Comparison of ENCODE assay signal across 1 cellular context in the genomic region with DNA sequence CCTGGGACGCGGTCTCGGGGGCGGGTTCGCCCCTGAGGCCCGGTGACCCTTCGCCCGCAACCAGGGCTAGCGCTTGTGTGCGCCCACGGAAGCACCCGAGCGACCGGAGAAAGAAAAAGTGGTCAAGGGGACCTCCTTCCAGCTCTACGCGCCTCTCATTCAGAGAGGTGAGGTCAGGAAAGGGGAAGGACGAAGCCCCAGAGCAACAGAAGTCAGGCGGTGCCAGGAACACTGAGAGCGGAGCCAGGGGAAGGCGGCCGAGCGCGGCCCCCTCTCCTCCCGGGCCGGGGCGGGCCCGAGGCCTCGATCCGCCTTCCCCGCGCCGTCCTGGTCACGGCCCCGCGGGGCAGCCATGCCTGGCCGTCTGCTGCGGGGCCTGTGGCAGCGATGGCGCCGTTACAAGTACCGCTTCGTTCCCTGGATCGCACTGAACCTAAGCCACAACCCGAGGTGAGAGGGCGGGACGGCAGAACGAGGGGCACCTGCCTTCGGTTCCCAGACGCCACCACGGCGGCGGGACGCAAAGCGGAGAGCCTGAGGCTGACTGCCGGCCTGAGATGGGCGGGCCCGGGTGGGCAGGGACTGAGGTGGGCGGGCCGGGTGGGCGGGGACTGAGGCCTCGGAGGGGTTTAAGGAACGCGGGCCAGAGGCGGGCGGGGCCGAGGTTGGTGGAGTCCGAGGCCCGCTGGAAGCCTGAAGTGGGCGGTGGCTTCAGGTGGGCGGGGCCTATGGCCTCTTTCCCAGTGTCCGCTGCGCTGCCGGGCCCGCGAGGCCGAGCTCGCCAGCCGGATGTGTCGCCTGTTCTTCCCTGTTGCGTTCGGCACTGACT.
TF ChIP-seq lines count a peak whose summit lies in the region.

A gene with protein sequence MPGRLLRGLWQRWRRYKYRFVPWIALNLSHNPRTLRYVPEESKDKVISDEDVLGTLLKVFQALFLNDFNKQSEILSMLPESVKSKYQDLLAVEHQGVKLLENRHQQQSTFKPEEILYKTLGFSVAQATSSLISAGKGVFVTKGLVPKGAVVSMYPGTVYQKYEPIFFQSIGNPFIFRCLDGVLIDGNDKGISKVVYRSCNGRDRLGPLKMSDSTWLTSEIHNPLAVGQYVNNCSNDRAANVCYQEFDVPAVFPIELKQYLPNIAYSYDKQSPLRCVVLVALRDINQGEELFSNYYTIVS (plus strand): TSS at position 303 of the 829 bp plus-strand sequence. CDS start 50 bp downstream, at position 353.

TF ChIP-seq in HepG2, 621 proteins besides CTCF, POLR2A, EP300 and RAD21 (continued from another document and continues in another):
- TF ChIP-seq, protein P1, sequence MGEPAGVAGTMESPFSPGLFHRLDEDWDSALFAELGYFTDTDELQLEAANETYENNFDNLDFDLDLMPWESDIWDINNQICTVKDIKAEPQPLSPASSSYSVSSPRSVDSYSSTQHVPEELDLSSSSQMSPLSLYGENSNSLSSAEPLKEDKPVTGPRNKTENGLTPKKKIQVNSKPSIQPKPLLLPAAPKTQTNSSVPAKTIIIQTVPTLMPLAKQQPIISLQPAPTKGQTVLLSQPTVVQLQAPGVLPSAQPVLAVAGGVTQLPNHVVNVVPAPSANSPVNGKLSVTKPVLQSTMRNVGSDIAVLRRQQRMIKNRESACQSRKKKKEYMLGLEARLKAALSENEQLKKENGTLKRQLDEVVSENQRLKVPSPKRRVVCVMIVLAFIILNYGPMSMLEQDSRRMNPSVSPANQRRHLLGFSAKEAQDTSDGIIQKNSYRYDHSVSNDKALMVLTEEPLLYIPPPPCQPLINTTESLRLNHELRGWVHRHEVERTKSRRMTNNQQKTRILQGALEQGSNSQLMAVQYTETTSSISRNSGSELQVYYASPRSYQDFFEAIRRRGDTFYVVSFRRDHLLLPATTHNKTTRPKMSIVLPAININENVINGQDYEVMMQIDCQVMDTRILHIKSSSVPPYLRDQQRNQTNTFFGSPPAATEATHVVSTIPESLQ (CRISPR knock-in tag; conservative IDR thresholded peaks at IDR 0.05), result no peak
- TF ChIP-seq ZFP37 (CRISPR knock-in tag; IDR thresholded peaks at IDR 0.05; ENCODE audit: borderline replicate concordance) (no peak; the same call in none of the 2 replicates), ZNF264 (CRISPR knock-in tag; IDR thresholded peaks at IDR 0.05) (no peak), FOSL2 (CRISPR knock-in tag; IDR thresholded peaks at IDR 0.05) (0 out of 2 replicates have a peak, but pooled peaks have one; percentile 21), ZNF496 (CRISPR knock-in tag; IDR thresholded peaks at IDR 0.05; ENCODE audit: insufficient replicate concordance) (no peak), SMARCC2 (IDR thresholded peaks at IDR 0.05) (no peak), SRSF1 (optimal IDR thresholded peaks at IDR 0.05; ENCODE audit: low read depth, low read length) (no peak), ZFAT (CRISPR knock-in tag; conservative IDR thresholded peaks at IDR 0.05) (no peak), GZF1 (CRISPR knock-in tag; IDR thresholded peaks at IDR 0.05) (no peak), ATRX (CRISPR knock-in tag; IDR thresholded peaks at IDR 0.05; ENCODE audit: borderline replicate concordance) (no peak), SP5 (CRISPR knock-in tag; IDR thresholded peaks at IDR 0.05; ENCODE audit: borderline replicate concordance, low read depth) (peak; percentile 45; the same call in 1 of the 2 replicates), KLF15 (CRISPR knock-in tag; IDR thresholded peaks at IDR 0.05; ENCODE audit: borderline replicate concordance) (no peak), ZNF549 (CRISPR knock-in tag; IDR thresholded peaks at IDR 0.05) (no peak), GLI4 (CRISPR knock-in tag; IDR thresholded peaks at IDR 0.05; ENCODE audit: borderline replicate concordance) (no peak), IRF2 (CRISPR knock-in tag; IDR thresholded peaks at IDR 0.05) (peak; percentile 77), ZNF562 (CRISPR knock-in tag; IDR thresholded peaks at IDR 0.05; ENCODE audit: borderline replicate concordance) (no peak), SNAPC2 (CRISPR knock-in tag; IDR thresholded peaks at IDR 0.05) (no peak; the same call in 1 of the 2 replicates), ZNF720 (CRISPR knock-in tag; IDR thresholded peaks at IDR 0.05) (no peak), ZNF788 (CRISPR knock-in tag; IDR thresholded peaks at IDR 0.05; ENCODE audit: borderline replicate concordance) (peak; percentile 8; the same call in 1 of the 2 replicates), NAIF1 (CRISPR knock-in tag; IDR thresholded peaks at IDR 0.05; ENCODE audit: borderline replicate concordance) (0 out of 2 replicates have a peak, but pooled peaks have one; percentile 22), ATM (IDR thresholded peaks at IDR 0.05; ENCODE audit: borderline replicate concordance) (no peak), CEBPB (IDR thresholded peaks at IDR 0.05; ENCODE audit: borderline replicate concordance, low read depth, low read length) (no peak), ZNF652 (CRISPR knock-in tag; IDR thresholded peaks at IDR 0.05; ENCODE audit: borderline replicate concordance, low read depth) (no peak)
- TF ChIP-seq, protein P2, sequence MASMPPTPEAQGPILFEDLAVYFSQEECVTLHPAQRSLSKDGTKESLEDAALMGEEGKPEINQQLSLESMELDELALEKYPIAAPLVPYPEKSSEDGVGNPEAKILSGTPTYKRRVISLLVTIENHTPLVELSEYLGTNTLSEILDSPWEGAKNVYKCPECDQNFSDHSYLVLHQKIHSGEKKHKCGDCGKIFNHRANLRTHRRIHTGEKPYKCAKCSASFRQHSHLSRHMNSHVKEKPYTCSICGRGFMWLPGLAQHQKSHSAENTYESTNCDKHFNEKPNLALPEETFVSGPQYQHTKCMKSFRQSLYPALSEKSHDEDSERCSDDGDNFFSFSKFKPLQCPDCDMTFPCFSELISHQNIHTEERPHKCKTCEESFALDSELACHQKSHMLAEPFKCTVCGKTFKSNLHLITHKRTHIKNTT (CRISPR knock-in tag; IDR thresholded peaks at IDR 0.05), result no peak
- TF ChIP-seq, protein P3, sequence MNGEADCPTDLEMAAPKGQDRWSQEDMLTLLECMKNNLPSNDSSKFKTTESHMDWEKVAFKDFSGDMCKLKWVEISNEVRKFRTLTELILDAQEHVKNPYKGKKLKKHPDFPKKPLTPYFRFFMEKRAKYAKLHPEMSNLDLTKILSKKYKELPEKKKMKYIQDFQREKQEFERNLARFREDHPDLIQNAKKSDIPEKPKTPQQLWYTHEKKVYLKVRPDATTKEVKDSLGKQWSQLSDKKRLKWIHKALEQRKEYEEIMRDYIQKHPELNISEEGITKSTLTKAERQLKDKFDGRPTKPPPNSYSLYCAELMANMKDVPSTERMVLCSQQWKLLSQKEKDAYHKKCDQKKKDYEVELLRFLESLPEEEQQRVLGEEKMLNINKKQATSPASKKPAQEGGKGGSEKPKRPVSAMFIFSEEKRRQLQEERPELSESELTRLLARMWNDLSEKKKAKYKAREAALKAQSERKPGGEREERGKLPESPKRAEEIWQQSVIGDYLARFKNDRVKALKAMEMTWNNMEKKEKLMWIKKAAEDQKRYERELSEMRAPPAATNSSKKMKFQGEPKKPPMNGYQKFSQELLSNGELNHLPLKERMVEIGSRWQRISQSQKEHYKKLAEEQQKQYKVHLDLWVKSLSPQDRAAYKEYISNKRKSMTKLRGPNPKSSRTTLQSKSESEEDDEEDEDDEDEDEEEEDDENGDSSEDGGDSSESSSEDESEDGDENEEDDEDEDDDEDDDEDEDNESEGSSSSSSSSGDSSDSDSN (CRISPR knock-in tag; IDR thresholded peaks at IDR 0.05), result peak; percentile 90
- TF ChIP-seq, protein P4, sequence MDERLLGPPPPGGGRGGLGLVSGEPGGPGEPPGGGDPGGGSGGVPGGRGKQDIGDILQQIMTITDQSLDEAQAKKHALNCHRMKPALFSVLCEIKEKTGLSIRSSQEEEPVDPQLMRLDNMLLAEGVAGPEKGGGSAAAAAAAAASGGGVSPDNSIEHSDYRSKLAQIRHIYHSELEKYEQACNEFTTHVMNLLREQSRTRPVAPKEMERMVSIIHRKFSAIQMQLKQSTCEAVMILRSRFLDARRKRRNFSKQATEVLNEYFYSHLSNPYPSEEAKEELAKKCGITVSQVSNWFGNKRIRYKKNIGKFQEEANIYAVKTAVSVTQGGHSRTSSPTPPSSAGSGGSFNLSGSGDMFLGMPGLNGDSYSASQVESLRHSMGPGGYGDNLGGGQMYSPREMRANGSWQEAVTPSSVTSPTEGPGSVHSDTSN (CRISPR knock-in tag; IDR thresholded peaks at IDR 0.05), result no peak
- TF ChIP-seq, protein P5, sequence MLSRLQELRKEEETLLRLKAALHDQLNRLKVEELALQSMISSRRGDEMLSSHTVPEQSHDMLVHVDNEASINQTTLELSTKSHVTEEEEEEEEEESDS (CRISPR knock-in tag; IDR thresholded peaks at IDR 0.05; ENCODE audit: borderline replicate concordance), result no peak
- TF ChIP-seq, protein P6, sequence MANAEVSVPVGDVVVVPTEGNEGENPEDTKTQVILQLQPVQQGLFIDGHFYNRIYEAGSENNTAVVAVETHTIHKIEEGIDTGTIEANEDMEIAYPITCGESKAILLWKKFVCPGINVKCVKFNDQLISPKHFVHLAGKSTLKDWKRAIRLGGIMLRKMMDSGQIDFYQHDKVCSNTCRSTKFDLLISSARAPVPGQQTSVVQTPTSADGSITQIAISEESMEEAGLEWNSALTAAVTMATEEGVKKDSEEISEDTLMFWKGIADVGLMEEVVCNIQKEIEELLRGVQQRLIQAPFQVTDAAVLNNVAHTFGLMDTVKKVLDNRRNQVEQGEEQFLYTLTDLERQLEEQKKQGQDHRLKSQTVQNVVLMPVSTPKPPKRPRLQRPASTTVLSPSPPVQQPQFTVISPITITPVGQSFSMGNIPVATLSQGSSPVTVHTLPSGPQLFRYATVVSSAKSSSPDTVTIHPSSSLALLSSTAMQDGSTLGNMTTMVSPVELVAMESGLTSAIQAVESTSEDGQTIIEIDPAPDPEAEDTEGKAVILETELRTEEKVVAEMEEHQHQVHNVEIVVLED (CRISPR knock-in tag; IDR thresholded peaks at IDR 0.05; ENCODE audit: borderline replicate concordance), result peak; percentile 31; the same call in 1 of the 2 replicates
- TF ChIP-seq, protein P7, sequence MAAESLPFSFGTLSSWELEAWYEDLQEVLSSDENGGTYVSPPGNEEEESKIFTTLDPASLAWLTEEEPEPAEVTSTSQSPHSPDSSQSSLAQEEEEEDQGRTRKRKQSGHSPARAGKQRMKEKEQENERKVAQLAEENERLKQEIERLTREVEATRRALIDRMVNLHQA (CRISPR knock-in tag; IDR thresholded peaks at IDR 0.05), result no peak
- TF ChIP-seq, protein P8, sequence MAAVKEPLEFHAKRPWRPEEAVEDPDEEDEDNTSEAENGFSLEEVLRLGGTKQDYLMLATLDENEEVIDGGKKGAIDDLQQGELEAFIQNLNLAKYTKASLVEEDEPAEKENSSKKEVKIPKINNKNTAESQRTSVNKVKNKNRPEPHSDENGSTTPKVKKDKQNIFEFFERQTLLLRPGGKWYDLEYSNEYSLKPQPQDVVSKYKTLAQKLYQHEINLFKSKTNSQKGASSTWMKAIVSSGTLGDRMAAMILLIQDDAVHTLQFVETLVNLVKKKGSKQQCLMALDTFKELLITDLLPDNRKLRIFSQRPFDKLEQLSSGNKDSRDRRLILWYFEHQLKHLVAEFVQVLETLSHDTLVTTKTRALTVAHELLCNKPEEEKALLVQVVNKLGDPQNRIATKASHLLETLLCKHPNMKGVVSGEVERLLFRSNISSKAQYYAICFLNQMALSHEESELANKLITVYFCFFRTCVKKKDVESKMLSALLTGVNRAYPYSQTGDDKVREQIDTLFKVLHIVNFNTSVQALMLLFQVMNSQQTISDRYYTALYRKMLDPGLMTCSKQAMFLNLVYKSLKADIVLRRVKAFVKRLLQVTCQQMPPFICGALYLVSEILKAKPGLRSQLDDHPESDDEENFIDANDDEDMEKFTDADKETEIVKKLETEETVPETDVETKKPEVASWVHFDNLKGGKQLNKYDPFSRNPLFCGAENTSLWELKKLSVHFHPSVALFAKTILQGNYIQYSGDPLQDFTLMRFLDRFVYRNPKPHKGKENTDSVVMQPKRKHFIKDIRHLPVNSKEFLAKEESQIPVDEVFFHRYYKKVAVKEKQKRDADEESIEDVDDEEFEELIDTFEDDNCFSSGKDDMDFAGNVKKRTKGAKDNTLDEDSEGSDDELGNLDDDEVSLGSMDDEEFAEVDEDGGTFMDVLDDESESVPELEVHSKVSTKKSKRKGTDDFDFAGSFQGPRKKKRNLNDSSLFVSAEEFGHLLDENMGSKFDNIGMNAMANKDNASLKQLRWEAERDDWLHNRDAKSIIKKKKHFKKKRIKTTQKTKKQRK (IDR thresholded peaks at IDR 0.05; ENCODE audit: low read length), result no peak
- TF ChIP-seq, protein P9, sequence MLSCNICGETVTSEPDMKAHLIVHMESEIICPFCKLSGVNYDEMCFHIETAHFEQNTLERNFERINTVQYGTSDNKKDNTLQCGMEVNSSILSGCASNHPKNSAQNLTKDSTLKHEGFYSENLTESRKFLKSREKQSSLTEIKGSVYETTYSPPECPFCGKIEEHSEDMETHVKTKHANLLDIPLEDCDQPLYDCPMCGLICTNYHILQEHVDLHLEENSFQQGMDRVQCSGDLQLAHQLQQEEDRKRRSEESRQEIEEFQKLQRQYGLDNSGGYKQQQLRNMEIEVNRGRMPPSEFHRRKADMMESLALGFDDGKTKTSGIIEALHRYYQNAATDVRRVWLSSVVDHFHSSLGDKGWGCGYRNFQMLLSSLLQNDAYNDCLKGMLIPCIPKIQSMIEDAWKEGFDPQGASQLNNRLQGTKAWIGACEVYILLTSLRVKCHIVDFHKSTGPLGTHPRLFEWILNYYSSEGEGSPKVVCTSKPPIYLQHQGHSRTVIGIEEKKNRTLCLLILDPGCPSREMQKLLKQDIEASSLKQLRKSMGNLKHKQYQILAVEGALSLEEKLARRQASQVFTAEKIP (CRISPR knock-in tag; IDR thresholded peaks at IDR 0.05; ENCODE audit: borderline replicate concordance), result no peak
- TF ChIP-seq, protein P10, sequence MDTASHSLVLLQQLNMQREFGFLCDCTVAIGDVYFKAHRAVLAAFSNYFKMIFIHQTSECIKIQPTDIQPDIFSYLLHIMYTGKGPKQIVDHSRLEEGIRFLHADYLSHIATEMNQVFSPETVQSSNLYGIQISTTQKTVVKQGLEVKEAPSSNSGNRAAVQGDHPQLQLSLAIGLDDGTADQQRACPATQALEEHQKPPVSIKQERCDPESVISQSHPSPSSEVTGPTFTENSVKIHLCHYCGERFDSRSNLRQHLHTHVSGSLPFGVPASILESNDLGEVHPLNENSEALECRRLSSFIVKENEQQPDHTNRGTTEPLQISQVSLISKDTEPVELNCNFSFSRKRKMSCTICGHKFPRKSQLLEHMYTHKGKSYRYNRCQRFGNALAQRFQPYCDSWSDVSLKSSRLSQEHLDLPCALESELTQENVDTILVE (CRISPR knock-in tag; IDR thresholded peaks at IDR 0.05), result peak; percentile 58
- TF ChIP-seq, protein P11, sequence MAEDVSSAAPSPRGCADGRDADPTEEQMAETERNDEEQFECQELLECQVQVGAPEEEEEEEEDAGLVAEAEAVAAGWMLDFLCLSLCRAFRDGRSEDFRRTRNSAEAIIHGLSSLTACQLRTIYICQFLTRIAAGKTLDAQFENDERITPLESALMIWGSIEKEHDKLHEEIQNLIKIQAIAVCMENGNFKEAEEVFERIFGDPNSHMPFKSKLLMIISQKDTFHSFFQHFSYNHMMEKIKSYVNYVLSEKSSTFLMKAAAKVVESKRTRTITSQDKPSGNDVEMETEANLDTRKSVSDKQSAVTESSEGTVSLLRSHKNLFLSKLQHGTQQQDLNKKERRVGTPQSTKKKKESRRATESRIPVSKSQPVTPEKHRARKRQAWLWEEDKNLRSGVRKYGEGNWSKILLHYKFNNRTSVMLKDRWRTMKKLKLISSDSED (CRISPR knock-in tag; IDR thresholded peaks at IDR 0.05), result no peak
